ENCODE assay signal across 1 cellular context in genomic region chr14:31965735-31966598, GRCh38.
TF ChIP-seq lines count a peak whose summit lies in the region.

No MANE protein-coding gene starts in this region.

TF ChIP-seq in HCT116, 20 proteins besides CTCF, POLR2A, EP300 and RAD21 (continued from another document):
- TF ChIP-seq REST (IDR thresholded peaks at IDR 0.05; ENCODE audit: low read depth) = no peak
- no peak for TF ChIP-seq SP1 (IDR thresholded peaks at IDR 0.05; ENCODE audit: low read depth)
- TF ChIP-seq POLR2AphosphoS5 (IDR thresholded peaks at IDR 0.05; ENCODE audit: low read depth, low read length) = no peak
- no peak for TF ChIP-seq EZH2 (IDR thresholded peaks at IDR 0.05)
- TF ChIP-seq, protein P1, sequence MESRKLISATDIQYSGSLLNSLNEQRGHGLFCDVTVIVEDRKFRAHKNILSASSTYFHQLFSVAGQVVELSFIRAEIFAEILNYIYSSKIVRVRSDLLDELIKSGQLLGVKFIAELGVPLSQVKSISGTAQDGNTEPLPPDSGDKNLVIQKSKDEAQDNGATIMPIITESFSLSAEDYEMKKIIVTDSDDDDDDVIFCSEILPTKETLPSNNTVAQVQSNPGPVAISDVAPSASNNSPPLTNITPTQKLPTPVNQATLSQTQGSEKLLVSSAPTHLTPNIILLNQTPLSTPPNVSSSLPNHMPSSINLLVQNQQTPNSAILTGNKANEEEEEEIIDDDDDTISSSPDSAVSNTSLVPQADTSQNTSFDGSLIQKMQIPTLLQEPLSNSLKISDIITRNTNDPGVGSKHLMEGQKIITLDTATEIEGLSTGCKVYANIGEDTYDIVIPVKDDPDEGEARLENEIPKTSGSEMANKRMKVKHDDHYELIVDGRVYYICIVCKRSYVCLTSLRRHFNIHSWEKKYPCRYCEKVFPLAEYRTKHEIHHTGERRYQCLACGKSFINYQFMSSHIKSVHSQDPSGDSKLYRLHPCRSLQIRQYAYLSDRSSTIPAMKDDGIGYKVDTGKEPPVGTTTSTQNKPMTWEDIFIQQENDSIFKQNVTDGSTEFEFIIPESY (IDR thresholded peaks at IDR 0.05; ENCODE audit: extremely low read depth, insufficient replicate concordance, low read length) = no peak
